In genomic region chr2:189363559-189363958, GRCh38 we compare ENCODE assay signal across 13 cellular contexts.
DNase-seq lines count a peak whose midpoint lies in the region; ATAC-seq and TF ChIP-seq lines count a peak whose summit lies in the region.
"Had no signal": no experiment of that assay in that cellular context is flagged by ENCODE, and none has a peak within 500 bp of the region (broad histone marks: within the 10 kb centered on the region; RNA-seq: fewer than 3 reads in every experiment).

No MANE protein-coding gene starts in this region.

- H3K27me3 Mint-ChIP-seq in WTC11 (ENCODE audit: low read depth): no peaks in the 10 kb centered on the region
- no peaks in the 10 kb centered on the region for H3K27me3 Mint-ChIP-seq in activated naive CD4-positive, alpha-beta T cell treated with anti-CD3 and anti-CD28 coated beads, Interleukin-2, amount 10 ng/mL, durations not matched to agents 7 days and 5 days
- H3K27me3 Mint-ChIP-seq: progenitor cell of endocrine pancreas, type B pancreatic cell had no signal

- no peaks in the 10 kb centered on the region for H3K4me1 Mint-ChIP-seq in WTC11
- no peaks in the 10 kb centered on the region for H3K4me1 Mint-ChIP-seq in activated naive CD4-positive, alpha-beta T cell treated with anti-CD3 and anti-CD28 coated beads, Interleukin-2, amount 10 ng/mL, durations not matched to agents 7 days and 5 days

- H3K27ac Mint-ChIP-seq in WTC11: no peak overlapping the region
- H3K27ac Mint-ChIP-seq in activated naive CD4-positive, alpha-beta T cell treated with anti-CD3 and anti-CD28 coated beads, Interleukin-2, amount 10 ng/mL, durations not matched to agents 7 days and 5 days: no peak overlapping the region
- H3K27ac Mint-ChIP-seq: activated CD8-positive, alpha-beta T cell treated with anti-CD3 and anti-CD28 coated beads, Interleukin-2, amount 10 ng/mL, durations not matched to agents 7 days and 5 days; progenitor cell of endocrine pancreas; type B pancreatic cell had no signal

- H3K36me3 Mint-ChIP-seq in WTC11: no peaks in the 10 kb centered on the region
- H3K36me3 Mint-ChIP-seq in activated naive CD4-positive, alpha-beta T cell treated with anti-CD3 and anti-CD28 coated beads, Interleukin-2, amount 10 ng/mL, durations not matched to agents 7 days and 5 days: no peaks in the 10 kb centered on the region

- ATAC-seq in WTC11 (no peak), left lobe of liver (no peak), GM21528 (IDR thresholded peaks at IDR 0.05; ENCODE audit: low FRiP score, unreplicated experiment) (no peak)
- ATAC-seq: activated CD8-positive, alpha-beta T cell treated with anti-CD3 and anti-CD28 coated beads, Interleukin-2, amount 10 ng/mL, durations not matched to agents 7 days and 5 days had no signal

- TF ChIP-seq CTCF in WTC11 (IDR thresholded peaks at IDR 0.05): no peak

- no peaks in the 10 kb centered on the region for H3K9me3 Mint-ChIP-seq in WTC11
- H3K9me3 Mint-ChIP-seq in activated naive CD4-positive, alpha-beta T cell treated with anti-CD3 and anti-CD28 coated beads, Interleukin-2, amount 10 ng/mL, durations not matched to agents 7 days and 5 days: peaks cover 1% of the 10 kb centered on the region

- POLR2A ChIA-PET in WTC11 (lab: Charles Lee): no interaction called here

- peak; percentile 69 for DNase-seq in A172 (ENCODE audit: low spot score)
- peak; percentile 70 for DNase-seq in HT-29 (ENCODE audit: low spot score)
- DNase-seq in WTC11 (ENCODE audit: low spot score): no peak
- DNase-seq in hepatic stellate cell (ENCODE audit: low spot score): peak; percentile 32
- DNase-seq in left lobe of liver (ENCODE audit: low spot score): no peak
- no peak for DNase-seq in activated CD4-positive, alpha-beta T cell treated with anti-CD3 and anti-CD28 coated beads, Interleukin-2, amount 50 U/mL, for 48 hours
- no peak for DNase-seq in activated naive CD4-positive, alpha-beta T cell treated with anti-CD3 and anti-CD28 coated beads, Interleukin-2, amount 10 ng/mL, durations not matched to agents 7 days and 5 days
- DNase-seq: activated CD8-positive, alpha-beta T cell treated with anti-CD3 and anti-CD28 coated beads, Interleukin-2, amount 10 ng/mL, durations not matched to agents 7 days and 5 days; esophagus squamous epithelium; NCI-H524 treated with DMSO at 0.1 percent for 48 hours had no signal

- CTCF ChIA-PET in WTC11 (lab: Charles Lee): no interaction called here
- CTCF ChIA-PET in activated naive CD4-positive, alpha-beta T cell treated with anti-CD3 and anti-CD28 coated beads, Interleukin-2, amount 10 ng/mL, durations not matched to agents 7 days and 5 days (lab: Charles Lee): no interaction called here

- H3K4me3 Mint-ChIP-seq in WTC11: no peak overlapping the region
- H3K4me3 Mint-ChIP-seq in activated naive CD4-positive, alpha-beta T cell treated with anti-CD3 and anti-CD28 coated beads, Interleukin-2, amount 10 ng/mL, durations not matched to agents 7 days and 5 days: no peak overlapping the region
- H3K4me3 Mint-ChIP-seq: activated CD8-positive, alpha-beta T cell treated with anti-CD3 and anti-CD28 coated beads, Interleukin-2, amount 10 ng/mL, durations not matched to agents 7 days and 5 days; type B pancreatic cell had no signal

TF ChIP-seq in WTC11, 78 proteins besides CTCF, POLR2A, EP300 and RAD21:
- TF ChIP-seq HMGA2 (CRISPR knock-in tag; IDR thresholded peaks at IDR 0.05) (peak; percentile 61; the same call in 1 of the 2 replicates), JUN (CRISPR knock-in tag; IDR thresholded peaks at IDR 0.05) (no peak), ZMAT4 (CRISPR knock-in tag; IDR thresholded peaks at IDR 0.05) (no peak), AFF4 (CRISPR knock-in tag; IDR thresholded peaks at IDR 0.05; ENCODE audit: borderline replicate concordance) (no peak)

Comparison
In these comparisons a context has a peak if more than half of its experiments do, and no peak if none do; other contexts are left out.
1. DNase-seq: peak in A172 (single experiment), HT-29 (single experiment) and hepatic stellate cell (single experiment); none in WTC11 (single experiment), left lobe of liver (single experiment), activated CD4-positive, alpha-beta T cell treated with anti-CD3 and anti-CD28 coated beads, Interleukin-2, amount 50 U/mL, for 48 hours (0 of 2) and activated naive CD4-positive, alpha-beta T cell treated with anti-CD3 and anti-CD28 coated beads, Interleukin-2, amount 10 ng/mL, durations not matched to agents 7 days and 5 days (single experiment).